Comparison of ENCODE assay signal across 23 cellular contexts in the genomic region with DNA sequence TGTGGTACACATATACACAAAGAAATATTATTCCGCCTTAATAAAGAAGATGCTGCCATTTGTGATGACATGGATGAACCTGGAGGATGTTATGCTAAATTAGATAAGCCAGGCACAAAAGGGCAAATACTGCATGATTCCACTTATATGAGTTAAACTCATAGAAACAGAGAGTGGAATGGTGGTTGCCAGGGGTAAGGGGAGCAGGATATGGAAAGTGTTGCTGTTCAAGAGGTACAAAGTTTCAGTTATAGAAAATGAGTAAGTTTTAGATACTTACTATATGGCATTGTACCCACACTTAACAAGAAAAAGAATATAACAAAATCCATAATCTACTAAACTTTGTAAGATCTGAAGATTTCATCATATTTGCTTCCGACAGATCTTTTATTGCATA.
DNase-seq lines count a peak whose midpoint lies in the region; ATAC-seq, FAIRE-seq and TF ChIP-seq lines count a peak whose summit lies in the region.
"Had no signal": no experiment of that assay in that cellular context is flagged by ENCODE, and none has a peak within 500 bp of the region (broad histone marks: within the 10 kb centered on the region; RNA-seq: fewer than 3 reads in every experiment).

No MANE protein-coding gene starts in this region.

- no TSS peak for BruUV-seq in HepG2 (replicated peaks; lab: Mats Ljungman, UMichigan)

- H3K36me3 ChIP-seq in HepG2 (replicated peaks in 1 of 2; ENCODE audit: control insufficient read depth in 1 of 2, insufficient read depth in 2 of 2, low read length in 2 of 2) (no peaks in the 10 kb centered on the region), right lobe of liver (no peaks in the 10 kb centered on the region)
- H3K36me3 ChIP-seq: BE2C had no signal

- intact Hi-C loops in activated CD8-positive, alpha-beta T cell treated with anti-CD3 and anti-CD28 coated beads for 36 hours (cut with micrococcal nuclease): no loop called here
- intact Hi-C loops in HepG2 (cut with micrococcal nuclease; ENCODE audit: unreplicated experiment) (no loop called here), right lobe of liver (cut with DNase I) (no loop called here)
- intact Hi-C loops in activated T-helper 2 cell treated with anti-CD3 and anti-CD28 coated beads, Interferon-gamma antibody, Interleukin-2, Interleukin-4, amounts not matched to agents 10 μg/mL and 5 μg/mL and 100 μg/mL, durations not matched to agents 14 hours and 24 hours and 36 hours (cut with micrococcal nuclease): loop anchor here (1.0 to 2.0 kb wide), 2 partner anchors 17 to 365 kb away; no protein-coding TSS in a partner anchor

- no peak for TF ChIP-seq RAD21 in HepG2 (CRISPR knock-in tag; IDR thresholded peaks at IDR 0.05)

- no peak overlapping the region for H2AFZ ChIP-seq in HepG2 (ENCODE audit: low read length)

- CTCF ChIA-PET in activated CD8-positive, alpha-beta T cell treated with anti-CD3 and anti-CD28 coated beads for 36 hours (lab: Charles Lee): no interaction called here
- CTCF ChIA-PET in activated CD8-positive, alpha-beta T cell treated with anti-CD3 and anti-CD28 coated beads, Interleukin-2, amount 10 ng/mL, durations not matched to agents 7 days and 5 days (lab: Charles Lee): no interaction called here
- CTCF ChIA-PET in HepG2 (lab: Yijun Ruan, JAX; ENCODE audit: low intra/inter-chr PET ratio, low total read pairs): no interaction called here

- H3K9ac ChIP-seq in HepG2 (ENCODE audit: insufficient read depth, low read depth, low read length): no peak overlapping the region

- peak; percentile 56 for DNase-seq in activated CD8-positive, alpha-beta T cell treated with anti-CD3 and anti-CD28 coated beads for 36 hours
- no peak for DNase-seq in activated CD8-positive, alpha-beta T cell treated with anti-CD3 and anti-CD28 coated beads, Interleukin-2, amount 10 ng/mL, durations not matched to agents 7 days and 5 days
- DNase-seq in HepG2 (ENCODE audit: low spot score) (no peak), right lobe of liver (no peak)
- no peak for DNase-seq in activated T-helper 2 cell treated with anti-CD3 and anti-CD28 coated beads, Interferon-gamma antibody, Interleukin-2, Interleukin-4, amounts not matched to agents 10 μg/mL and 5 μg/mL and 100 μg/mL, durations not matched to agents 14 hours and 24 hours and 36 hours (ENCODE audit: low spot score)
- DNase-seq in stimulated activated naive CD8-positive, alpha-beta T cell treated with anti-CD3 and anti-CD28 coated beads, Interleukin-15, amount 100 ng/mL, for 72 hours: peak in 1 of 2 donors; percentile 36
- DNase-seq: BE2C; DMS53; GDM1; GOT3; HCEC 1CT; MV-4-11; NCI-H1105 treated with DMSO at 0.1 percent for 48 hours; NCI-H2029 treated with DMSO at 0.1 percent for 48 hours; NCI-H226; NCI-H510A treated with DMSO at 0.1 percent for 48 hours; NCI-H774; NK-92 treated with Interleukin-12 subunit alpha and Interleukin-12 subunit beta, amount 100 ng/mL, for 24 hours had no signal

- H3K27ac Mint-ChIP-seq in activated CD8-positive, alpha-beta T cell treated with anti-CD3 and anti-CD28 coated beads for 36 hours: peak overlapping the region; percentile 22
- no peak overlapping the region for H3K27ac Mint-ChIP-seq in activated CD8-positive, alpha-beta T cell treated with anti-CD3 and anti-CD28 coated beads, Interleukin-2, amount 10 ng/mL, durations not matched to agents 7 days and 5 days
- H3K27ac Mint-ChIP-seq in activated T-helper 2 cell treated with anti-CD3 and anti-CD28 coated beads, Interferon-gamma antibody, Interleukin-2, Interleukin-4, amounts not matched to agents 10 μg/mL and 5 μg/mL and 100 μg/mL, durations not matched to agents 14 hours and 24 hours and 36 hours: peak overlapping the region; percentile 86
- H3K27ac Mint-ChIP-seq in stimulated activated naive CD8-positive, alpha-beta T cell treated with anti-CD3 and anti-CD28 coated beads, Interleukin-15, amount 100 ng/mL, for 72 hours: no peak overlapping the region
- H3K27ac Mint-ChIP-seq: IgD-negative memory B cell had no signal

- no peak overlapping the region for H3K27ac ChIP-seq in HepG2 (ENCODE audit: extremely low read length, insufficient read depth, low read length)
- H3K27ac ChIP-seq in right lobe of liver: no peak overlapping the region

- no peak overlapping the region for H3K4me2 ChIP-seq in HepG2 (ENCODE audit: low read depth, low read length)

- H3K79me2 ChIP-seq in HepG2 (ENCODE audit: insufficient read depth, low read length): no peaks in the 10 kb centered on the region

- H3K4me3 Mint-ChIP-seq in activated CD8-positive, alpha-beta T cell treated with anti-CD3 and anti-CD28 coated beads for 36 hours: no peak overlapping the region
- no peak overlapping the region for H3K4me3 Mint-ChIP-seq in activated CD8-positive, alpha-beta T cell treated with anti-CD3 and anti-CD28 coated beads, Interleukin-2, amount 10 ng/mL, durations not matched to agents 7 days and 5 days
- H3K4me3 Mint-ChIP-seq in activated T-helper 2 cell treated with anti-CD3 and anti-CD28 coated beads, Interferon-gamma antibody, Interleukin-2, Interleukin-4, amounts not matched to agents 10 μg/mL and 5 μg/mL and 100 μg/mL, durations not matched to agents 14 hours and 24 hours and 36 hours (ENCODE audit: low read depth): no peak overlapping the region
- no peak overlapping the region for H3K4me3 Mint-ChIP-seq in stimulated activated naive CD8-positive, alpha-beta T cell treated with anti-CD3 and anti-CD28 coated beads, Interleukin-15, amount 100 ng/mL, for 72 hours
- H3K4me3 Mint-ChIP-seq: IgD-negative memory B cell had no signal

- peaks cover 58% of the 10 kb centered on the region for H3K4me1 Mint-ChIP-seq in activated CD8-positive, alpha-beta T cell treated with anti-CD3 and anti-CD28 coated beads for 36 hours (ENCODE audit: low read depth)
- peaks cover 10% of the 10 kb centered on the region for H3K4me1 Mint-ChIP-seq in activated CD8-positive, alpha-beta T cell treated with anti-CD3 and anti-CD28 coated beads, Interleukin-2, amount 10 ng/mL, durations not matched to agents 7 days and 5 days (ENCODE audit: low read depth)
- peaks cover 67% of the 10 kb centered on the region for H3K4me1 Mint-ChIP-seq in activated T-helper 2 cell treated with anti-CD3 and anti-CD28 coated beads, Interferon-gamma antibody, Interleukin-2, Interleukin-4, amounts not matched to agents 10 μg/mL and 5 μg/mL and 100 μg/mL, durations not matched to agents 14 hours and 24 hours and 36 hours (ENCODE audit: low read depth)
- peaks cover 26% of the 10 kb centered on the region for H3K4me1 Mint-ChIP-seq in stimulated activated naive CD8-positive, alpha-beta T cell treated with anti-CD3 and anti-CD28 coated beads, Interleukin-15, amount 100 ng/mL, for 72 hours

- no peak for FAIRE-seq in HepG2 (lab: Jason Lieb, UNC)
- FAIRE-seq: D721Med, GM18507, HTR-8/SVneo had no signal

- no peak for TF ChIP-seq EP300 in HepG2 (IDR thresholded peaks at IDR 0.05; ENCODE audit: low read depth in 2 of 2, low read length in 2 of 2)
- no peak for TF ChIP-seq EP300 in HepG2 (CRISPR knock-in tag; IDR thresholded peaks at IDR 0.05; ENCODE audit: borderline replicate concordance)

- TF ChIP-seq POLR2A in HepG2 (IDR thresholded peaks at IDR 0.05; ENCODE audit: insufficient read depth in 1 of 2, low read depth in 2 of 2, low read length in 2 of 2): no peak
- no peak for TF ChIP-seq POLR2A in right lobe of liver (IDR thresholded peaks at IDR 0.05)

- H3K4me3 ChIP-seq in HepG2 (replicated peaks in 1 of 3; ENCODE audit: insufficient read depth in 1 of 3, low read depth in 2 of 3, low read length in 3 of 3) (no peak overlapping the region), right lobe of liver (no peak overlapping the region)

- peaks cover 3% of the 10 kb centered on the region for H3K9me3 Mint-ChIP-seq in activated CD8-positive, alpha-beta T cell treated with anti-CD3 and anti-CD28 coated beads for 36 hours
- no peaks in the 10 kb centered on the region for H3K9me3 Mint-ChIP-seq in activated CD8-positive, alpha-beta T cell treated with anti-CD3 and anti-CD28 coated beads, Interleukin-2, amount 10 ng/mL, durations not matched to agents 7 days and 5 days (ENCODE audit: insufficient read depth)
- H3K9me3 Mint-ChIP-seq in activated T-helper 2 cell treated with anti-CD3 and anti-CD28 coated beads, Interferon-gamma antibody, Interleukin-2, Interleukin-4, amounts not matched to agents 10 μg/mL and 5 μg/mL and 100 μg/mL, durations not matched to agents 14 hours and 24 hours and 36 hours: peaks cover 37% of the 10 kb centered on the region
- peaks cover 0 to 3% of the 10 kb centered on the region in 2 donors for H3K9me3 Mint-ChIP-seq in stimulated activated naive CD8-positive, alpha-beta T cell treated with anti-CD3 and anti-CD28 coated beads, Interleukin-15, amount 100 ng/mL, for 72 hours
- H3K9me3 Mint-ChIP-seq: IgD-negative memory B cell had no signal

- H3K27me3 Mint-ChIP-seq in activated CD8-positive, alpha-beta T cell treated with anti-CD3 and anti-CD28 coated beads for 36 hours: peaks cover 10% of the 10 kb centered on the region
- peaks cover 3% of the 10 kb centered on the region for H3K27me3 Mint-ChIP-seq in activated CD8-positive, alpha-beta T cell treated with anti-CD3 and anti-CD28 coated beads, Interleukin-2, amount 10 ng/mL, durations not matched to agents 7 days and 5 days (ENCODE audit: low read depth)
- H3K27me3 Mint-ChIP-seq in activated T-helper 2 cell treated with anti-CD3 and anti-CD28 coated beads, Interferon-gamma antibody, Interleukin-2, Interleukin-4, amounts not matched to agents 10 μg/mL and 5 μg/mL and 100 μg/mL, durations not matched to agents 14 hours and 24 hours and 36 hours (ENCODE audit: low read depth): no peaks in the 10 kb centered on the region
- peaks cover 37% of the 10 kb centered on the region for H3K27me3 Mint-ChIP-seq in stimulated activated naive CD8-positive, alpha-beta T cell treated with anti-CD3 and anti-CD28 coated beads, Interleukin-15, amount 100 ng/mL, for 72 hours

- no peaks in the 10 kb centered on the region for H4K20me1 ChIP-seq in HepG2 (ENCODE audit: insufficient read depth, low read length)

- no peaks in the 10 kb centered on the region for H3K27me3 ChIP-seq in HepG2 (ENCODE audit: control insufficient read depth in 1 of 2, insufficient read depth in 2 of 2, low read length in 2 of 2)
- no peaks in the 10 kb centered on the region for H3K27me3 ChIP-seq in right lobe of liver

- H3K9me3 ChIP-seq in HepG2 (ENCODE audit: low read length) (no peaks in the 10 kb centered on the region), right lobe of liver (no peaks in the 10 kb centered on the region)
- H3K9me3 ChIP-seq: BE2C had no signal

- POLR2A ChIA-PET in activated CD8-positive, alpha-beta T cell treated with anti-CD3 and anti-CD28 coated beads for 36 hours (lab: Charles Lee): no interaction called here
- POLR2A ChIA-PET in activated CD8-positive, alpha-beta T cell treated with anti-CD3 and anti-CD28 coated beads, Interleukin-2, amount 10 ng/mL, durations not matched to agents 7 days and 5 days (lab: Charles Lee): no interaction called here
- POLR2A ChIA-PET in HepG2 (lab: Yijun Ruan, JAX): no interaction called here

- H3K4me1 ChIP-seq in HepG2 (ENCODE audit: insufficient read depth, low read length) (peaks cover 20% of the 10 kb centered on the region), right lobe of liver (no peaks in the 10 kb centered on the region)

- in situ Hi-C loops in HepG2 (cut with HindIII; ENCODE audit: extremely low pct_ligation_motif_present, low pct_unique_long_range_greater_than_20kb): no loop called here

- H3K36me3 Mint-ChIP-seq in activated CD8-positive, alpha-beta T cell treated with anti-CD3 and anti-CD28 coated beads for 36 hours (ENCODE audit: low read depth): peaks cover 2% of the 10 kb centered on the region
- peaks cover 6% of the 10 kb centered on the region for H3K36me3 Mint-ChIP-seq in activated CD8-positive, alpha-beta T cell treated with anti-CD3 and anti-CD28 coated beads, Interleukin-2, amount 10 ng/mL, durations not matched to agents 7 days and 5 days (ENCODE audit: low read depth)
- H3K36me3 Mint-ChIP-seq in activated T-helper 2 cell treated with anti-CD3 and anti-CD28 coated beads, Interferon-gamma antibody, Interleukin-2, Interleukin-4, amounts not matched to agents 10 μg/mL and 5 μg/mL and 100 μg/mL, durations not matched to agents 14 hours and 24 hours and 36 hours (ENCODE audit: low read depth): peaks cover 41% of the 10 kb centered on the region

- TF ChIP-seq CTCF in activated CD8-positive, alpha-beta T cell treated with anti-CD3 and anti-CD28 coated beads for 36 hours (IDR thresholded peaks at IDR 0.05): no peak
- no peak for TF ChIP-seq CTCF in HepG2 (CRISPR knock-in tag; IDR thresholded peaks at IDR 0.05)
- no peak for TF ChIP-seq CTCF in right lobe of liver (IDR thresholded peaks at IDR 0.05)

- peak; percentile 84 for ATAC-seq in activated CD8-positive, alpha-beta T cell treated with anti-CD3 and anti-CD28 coated beads for 36 hours
- no peak for ATAC-seq in activated CD8-positive, alpha-beta T cell treated with anti-CD3 and anti-CD28 coated beads, Interleukin-2, amount 10 ng/mL, durations not matched to agents 7 days and 5 days
- ATAC-seq in HepG2: no peak
- ATAC-seq in right lobe of liver: no peak
- peak; percentile 92 for ATAC-seq in stimulated activated naive CD8-positive, alpha-beta T cell treated with anti-CD3 and anti-CD28 coated beads, Interleukin-15, amount 100 ng/mL, for 72 hours
- ATAC-seq in GM19395 (IDR thresholded peaks at IDR 0.05; ENCODE audit: unreplicated experiment): no peak

- 99% methylated on average over 2 of the region's 2 CpGs for WGBS in HepG2 (ENCODE audit: low lambda C conversion rate)
- WGBS in right lobe of liver (ENCODE audit: insufficient coverage, low coverage, low lambda C conversion rate, missing lambda C conversion rate): 71% methylated on average over 2 of the region's 2 CpGs

Comparison
In these comparisons a context has a peak if more than half of its experiments do, and no peak if none do; other contexts are left out.
1. ATAC-seq: peak in activated CD8-positive, alpha-beta T cell treated with anti-CD3 and anti-CD28 coated beads for 36 hours (single experiment) and stimulated activated naive CD8-positive, alpha-beta T cell treated with anti-CD3 and anti-CD28 coated beads, Interleukin-15, amount 100 ng/mL, for 72 hours (single experiment); none in activated CD8-positive, alpha-beta T cell treated with anti-CD3 and anti-CD28 coated beads, Interleukin-2, amount 10 ng/mL, durations not matched to agents 7 days and 5 days (single experiment), HepG2 (single experiment), right lobe of liver (0 of 4) and GM19395 (single experiment).
2. H3K27ac Mint-ChIP-seq: peak in activated CD8-positive, alpha-beta T cell treated with anti-CD3 and anti-CD28 coated beads for 36 hours (single experiment) and activated T-helper 2 cell treated with anti-CD3 and anti-CD28 coated beads, Interferon-gamma antibody, Interleukin-2, Interleukin-4, amounts not matched to agents 10 μg/mL and 5 μg/mL and 100 μg/mL, durations not matched to agents 14 hours and 24 hours and 36 hours (single experiment); none in activated CD8-positive, alpha-beta T cell treated with anti-CD3 and anti-CD28 coated beads, Interleukin-2, amount 10 ng/mL, durations not matched to agents 7 days and 5 days (single experiment) and stimulated activated naive CD8-positive, alpha-beta T cell treated with anti-CD3 and anti-CD28 coated beads, Interleukin-15, amount 100 ng/mL, for 72 hours (0 of 2).